1 cellular context compared by ENCODE assay signal in genomic region chr17:71572343-71572742, GRCh38.
TF ChIP-seq lines count a peak whose summit lies in the region.

No MANE protein-coding gene starts in this region.

TF ChIP-seq in IMR-90, 13 proteins besides CTCF, POLR2A, EP300 and RAD21 (continued from another document):
- TF ChIP-seq ELK1 (IDR thresholded peaks at IDR 0.05; ENCODE audit: borderline replicate concordance, low read depth, low read length) (no peak), FOS (IDR thresholded peaks at IDR 0.05; ENCODE audit: low read depth, low read length) (no peak), BHLHE40 (IDR thresholded peaks at IDR 0.05; ENCODE audit: low read depth, low read length) (no peak), MXI1 (IDR thresholded peaks at IDR 0.05; ENCODE audit: borderline replicate concordance, low read depth, low read length) (no peak), MAZ (IDR thresholded peaks at IDR 0.05; ENCODE audit: borderline replicate concordance, low read depth, low read length) (no peak)
